10 cellular contexts compared by ENCODE assay signal in the genomic region with DNA sequence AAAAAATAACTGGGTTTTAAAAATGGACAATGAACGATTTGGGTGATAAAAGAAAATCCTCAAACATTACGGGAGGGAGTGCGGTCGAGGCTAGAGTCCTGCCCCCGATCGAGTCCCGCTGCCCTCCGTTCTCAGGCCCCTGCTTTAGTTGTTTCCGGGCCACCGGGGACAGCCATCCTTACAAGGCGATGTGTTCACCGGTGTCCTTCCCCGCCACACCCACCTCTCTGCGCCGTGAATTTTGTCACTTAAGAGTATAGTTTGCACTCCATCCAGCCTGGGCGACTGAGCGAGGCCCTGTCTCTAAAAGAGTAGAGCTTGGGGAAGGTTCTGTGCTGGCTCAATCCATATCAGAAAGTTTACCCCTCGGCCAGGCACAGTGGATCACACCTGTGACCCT. TPM values are rescaled to one million over a fixed set of nuclear protein-coding genes. Genes with fewer than 3 reads are reported as not detected.
DNase-seq lines count a peak whose midpoint lies in the region; ATAC-seq and TF ChIP-seq lines count a peak whose summit lies in the region.
"Had no signal": no experiment of that assay in that cellular context is flagged by ENCODE, and none has a peak within 500 bp of the region (broad histone marks: within the 10 kb centered on the region; RNA-seq: fewer than 3 reads in every experiment).

No MANE protein-coding gene starts in this region.

- no peak overlapping the region for H3K27ac Mint-ChIP-seq in activated T-cell treated with anti-CD3 and anti-CD28 coated beads, Interleukin-2, amount 50 U/mL, for 72 hours

- H2BK120ac ChIP-seq in mesenchymal stem cell (ENCODE audit: low read depth, low read length): no peak overlapping the region

- peaks cover 15% of the 10 kb centered on the region for H3K4me1 Mint-ChIP-seq in activated T-cell treated with anti-CD3 and anti-CD28 coated beads, Interleukin-2, amount 50 U/mL, for 72 hours (ENCODE audit: low read depth)

- H2BK15ac ChIP-seq in mesenchymal stem cell (ENCODE audit: low read depth, poor library complexity, severe bottlenecking): no peak overlapping the region

- H4K8ac ChIP-seq in mesenchymal stem cell (ENCODE audit: low read length): no peak overlapping the region

- no peak overlapping the region for H2AFZ ChIP-seq in mammary epithelial cell (ENCODE audit: low read depth, low read length)
- no peak overlapping the region for H2AFZ ChIP-seq in mesenchymal stem cell (ENCODE audit: low read depth, low read length)

- intact Hi-C loops in mammary epithelial cell (cut with micrococcal nuclease): loop anchor here (2.0 kb wide), 1 partner anchor 52 kb away; the partner anchor contains the start of gene EP400
- intact Hi-C loops in tibial artery (cut with DNase I; ENCODE audit: low total_unique reads): loop anchor here (2.0 to 5.0 kb wide), 2 partner anchors 32 to 50 kb away; partner anchors contain the start of genes EP400 and PUS1

- TSS peak; percentile 19 for BruUV-seq in mammary epithelial cell (replicated peaks; lab: Mats Ljungman, UMichigan)

- dilution Hi-C loops in mammary epithelial cell (cut with HindIII; ENCODE audit: low sequenced_read_pairs): no loop called here

- H4K20me1 ChIP-seq in mammary epithelial cell (ENCODE audit: insufficient read depth, low read length): no peaks in the 10 kb centered on the region

- no peak overlapping the region for H2BK12ac ChIP-seq in mesenchymal stem cell (ENCODE audit: low read length in 2 of 2)

- H2AK5ac ChIP-seq in mesenchymal stem cell (ENCODE audit: low read length, severe bottlenecking): no peak overlapping the region

- H3K27ac ChIP-seq in mammary epithelial cell (ENCODE audit: insufficient read depth, low read depth, low read length) (no peak overlapping the region), mesenchymal stem cell (ENCODE audit: low read length, poor library complexity, severe bottlenecking) (no peak overlapping the region), tibial artery (peak overlapping the region; percentile 95 to 98)

- H3K23ac ChIP-seq in mesenchymal stem cell (ENCODE audit: low read length in 2 of 2): no peak overlapping the region

- peak overlapping the region; percentile 69 to 89 for H3K4me3 Mint-ChIP-seq in activated T-cell treated with anti-CD3 and anti-CD28 coated beads, Interleukin-2, amount 50 U/mL, for 72 hours

- H4K91ac ChIP-seq in mesenchymal stem cell (ENCODE audit: low read length): no peak overlapping the region

- peaks cover 1 to 3% of the 10 kb centered on the region in 2 donors for H3K36me3 Mint-ChIP-seq in activated T-cell treated with anti-CD3 and anti-CD28 coated beads, Interleukin-2, amount 50 U/mL, for 72 hours (ENCODE audit: insufficient read depth in 2 of 2)

- H3K4me1 ChIP-seq in mammary epithelial cell (ENCODE audit: insufficient read depth, low read length) (peaks cover 43% of the 10 kb centered on the region), mesenchymal stem cell (ENCODE audit: control insufficient read depth, insufficient read depth, low read depth, low read length) (peaks cover 39% of the 10 kb centered on the region), tibial artery (peaks cover 0 to 59% (median 32%) of the 10 kb centered on the region in 4 donors)

- no peak overlapping the region for H3K18ac ChIP-seq in mesenchymal stem cell (ENCODE audit: low read depth in 1 of 2, low read length in 2 of 2)

- no peak for DNase-seq in activated T-cell treated with anti-CD3 and anti-CD28 coated beads, Interleukin-2, amount 50 U/mL, for 72 hours
- no peak for DNase-seq in activated T-cell treated with anti-CD3 and anti-CD28 coated beads, Interleukin-2, amount 50 U/mL, for 48 hours
- no peak for DNase-seq in mammary epithelial cell
- no peak for DNase-seq in mesenchymal stem cell
- DNase-seq in tibial artery: no peak
- DNase-seq in kidney tubule cell (ENCODE audit: low spot score): no peak
- DNase-seq in A172 (ENCODE audit: low spot score): no peak
- DNase-seq in NCI-H1417 treated with DMSO at 0.1 percent for 48 hours (lab: John Stamatoyannopoulos, UW): no peak
- DNase-seq: effector CD4-positive, alpha-beta T cell; NCI-H1092 treated with DMSO at 0.1 percent for 48 hours had no signal

- no peak overlapping the region for H3K4me2 ChIP-seq in mammary epithelial cell (ENCODE audit: insufficient read depth, low read depth, low read length)
- no peak overlapping the region for H3K4me2 ChIP-seq in mesenchymal stem cell (ENCODE audit: low read length, poor library complexity, severe bottlenecking)

- no peaks in the 10 kb centered on the region for H3K36me3 ChIP-seq in mammary epithelial cell (ENCODE audit: insufficient read depth, low read length)
- peaks cover 15 to 43% of the 10 kb centered on the region in 2 experiments for H3K36me3 ChIP-seq in mesenchymal stem cell (ENCODE audit: control insufficient read depth in 1 of 2, insufficient read depth in 2 of 2, low read depth in 1 of 2, low read length in 2 of 2)
- H3K36me3 ChIP-seq in tibial artery: peaks cover 0 to 37% (median 30%) of the 10 kb centered on the region in 3 donors

- H3K9me3 Mint-ChIP-seq in activated T-cell treated with anti-CD3 and anti-CD28 coated beads, Interleukin-2, amount 50 U/mL, for 72 hours: no peaks in the 10 kb centered on the region

- H3K14ac ChIP-seq in mesenchymal stem cell (ENCODE audit: low read length in 2 of 2): no peak overlapping the region

- no peaks in the 10 kb centered on the region for H3K27me3 Mint-ChIP-seq in activated T-cell treated with anti-CD3 and anti-CD28 coated beads, Interleukin-2, amount 50 U/mL, for 72 hours (ENCODE audit: low read depth)

- in situ Hi-C loops in mammary epithelial cell (cut with MboI; ENCODE audit: low sequenced_read_pairs in 2 of 2): no loop called here

- H3K27me3 ChIP-seq in mammary epithelial cell (ENCODE audit: insufficient read depth, low read length) (no peaks in the 10 kb centered on the region), mesenchymal stem cell (ENCODE audit: control insufficient read depth in 1 of 2, insufficient read depth in 1 of 2, low read length in 2 of 2) (no peaks in the 10 kb centered on the region), tibial artery (no peaks in the 10 kb centered on the region)

- 79% methylated on average over 18 of the region's 18 CpGs for WGBS in mammary epithelial cell (ENCODE audit: low coverage, missing lambda C conversion rate)
- WGBS in mesenchymal stem cell: 97% methylated on average over 18 of the region's 18 CpGs

- no peak overlapping the region for H3K4me3 ChIP-seq in mammary epithelial cell (replicated peaks in 1 of 3; ENCODE audit: insufficient read depth in 1 of 3, low read depth in 2 of 3, low read length in 3 of 3)
- no peak overlapping the region for H3K4me3 ChIP-seq in mesenchymal stem cell (ENCODE audit: insufficient read depth in 1 of 2, low read depth in 1 of 2, low read length in 2 of 2)
- peak overlapping the region; percentile 82 to 91 for H3K4me3 ChIP-seq in tibial artery

- H3K9me3 ChIP-seq in mammary epithelial cell (replicated peaks; ENCODE audit: insufficient read depth, low read length) (no peaks in the 10 kb centered on the region), mesenchymal stem cell (ENCODE audit: control insufficient read depth, low read length) (no peaks in the 10 kb centered on the region), tibial artery (no peaks in the 10 kb centered on the region)

- no peak overlapping the region for H2BK5ac ChIP-seq in mesenchymal stem cell (ENCODE audit: low read depth, low read length, poor library complexity, severe bottlenecking)

- H3K79me2 ChIP-seq in mammary epithelial cell (ENCODE audit: insufficient read depth, low read length): peaks cover 7% of the 10 kb centered on the region

- TF ChIP-seq CTCF in mammary epithelial cell (conservative IDR thresholded peaks at IDR 0.05 in 1 of 2, IDR thresholded peaks at IDR 0.05 in 1 of 2; ENCODE audit: extremely low read depth in 1 of 2, insufficient read depth in 1 of 2, low read depth in 1 of 2, low read length in 2 of 2) (no peak), tibial artery (IDR thresholded peaks at IDR 0.05) (no peak)

- H3K9ac ChIP-seq in mammary epithelial cell (ENCODE audit: insufficient read depth, low read length) (no peak overlapping the region), mesenchymal stem cell (ENCODE audit: low read length) (peak overlapping the region; percentile 90)

- peaks cover 43% of the 10 kb centered on the region for H3K79me1 ChIP-seq in mesenchymal stem cell (replicated peaks; ENCODE audit: low read length, poor library complexity, severe bottlenecking)

- no peak overlapping the region for H3K4ac ChIP-seq in mesenchymal stem cell (ENCODE audit: low read depth in 1 of 2, low read length in 2 of 2)

- ATAC-seq in activated T-cell treated with anti-CD3 and anti-CD28 coated beads, Interleukin-2, amount 50 U/mL, for 72 hours (replicated peaks in 1 of 2): no peak

- CTCF ChIA-PET in mammary epithelial cell (lab: Charles Lee; ENCODE audit: low non-redundant PET): no interaction called here

RNA-seq across cellular contexts. Expression of gene ULK1, which starts 2.9 kb away (rescaled TPM):
- 10 to 100 TPM; 29.8 to 31.2 TPM for total RNA-seq in activated T-cell treated with anti-CD3 and anti-CD28 coated beads, Interleukin-2, amount 50 U/mL, for 72 hours
- 10 to 100 TPM in 1 of 2 donors, 1 to 10 TPM in 1; 9.8 to 19.0 TPM for total RNA-seq in mammary epithelial cell
- 6.2 TPM for polyA plus RNA-seq in mammary epithelial cell
- polyA minus RNA-seq in mammary epithelial cell: 2.7 TPM
- polyA plus RNA-seq in mesenchymal stem cell (2013, experiment 1 of 2): 18.5 TPM
- 17.7 TPM for polyA plus RNA-seq in mesenchymal stem cell (2013, experiment 2 of 2)
- total RNA-seq in A172 (2014; rRNA removed; shearing (Covaris generic)): 6.9 and 8.0 TPM in 2 replicates

RNA-seq across cellular contexts. Expression of gene PUS1, which starts 31.8 kb away (rescaled TPM):
- 10 to 100 TPM; 37.3 to 53.4 TPM for total RNA-seq in activated T-cell treated with anti-CD3 and anti-CD28 coated beads, Interleukin-2, amount 50 U/mL, for 72 hours
- 10 to 100 TPM in 1 of 2 donors, 1 to 10 TPM in 1; 7.3 to 51.3 TPM for total RNA-seq in mammary epithelial cell
- 33.6 TPM for polyA plus RNA-seq in mammary epithelial cell
- 6.4 TPM for polyA minus RNA-seq in mammary epithelial cell
- polyA plus RNA-seq in mesenchymal stem cell (2013, experiment 1 of 2): 10.5 TPM
- 10.3 TPM for polyA plus RNA-seq in mesenchymal stem cell (2013, experiment 2 of 2)
- total RNA-seq in A172 (2014; rRNA removed; shearing (Covaris generic)): 13.6 and 17.5 TPM in 2 replicates

RNA-seq across cellular contexts. Expression of gene EP400, which starts 52.5 kb away (rescaled TPM):
- total RNA-seq in activated T-cell treated with anti-CD3 and anti-CD28 coated beads, Interleukin-2, amount 50 U/mL, for 72 hours: 10 to 100 TPM; 51.7 to 52.3 TPM
- 10 to 100 TPM; 15.5 to 48.0 TPM for total RNA-seq in mammary epithelial cell
- polyA plus RNA-seq in mammary epithelial cell: 3.6 TPM
- 30.6 TPM for polyA minus RNA-seq in mammary epithelial cell
- 12.8 TPM for polyA plus RNA-seq in mesenchymal stem cell (2013, experiment 1 of 2)
- 11.6 TPM for polyA plus RNA-seq in mesenchymal stem cell (2013, experiment 2 of 2)
- 6.6 and 6.8 TPM in 2 replicates for total RNA-seq in A172 (2014; rRNA removed; shearing (Covaris generic))

Comparison
In these comparisons a context has a peak if more than half of its experiments do, and no peak if none do; other contexts are left out.
1. H3K27ac ChIP-seq: peak in tibial artery (2 of 2); none in mammary epithelial cell (single experiment) and mesenchymal stem cell (single experiment).
2. H3K4me3 ChIP-seq: peak in tibial artery (2 of 2); none in mammary epithelial cell (0 of 3) and mesenchymal stem cell (0 of 2).